Comparison of ENCODE assay signal across 18 cellular contexts in the genomic region with DNA sequence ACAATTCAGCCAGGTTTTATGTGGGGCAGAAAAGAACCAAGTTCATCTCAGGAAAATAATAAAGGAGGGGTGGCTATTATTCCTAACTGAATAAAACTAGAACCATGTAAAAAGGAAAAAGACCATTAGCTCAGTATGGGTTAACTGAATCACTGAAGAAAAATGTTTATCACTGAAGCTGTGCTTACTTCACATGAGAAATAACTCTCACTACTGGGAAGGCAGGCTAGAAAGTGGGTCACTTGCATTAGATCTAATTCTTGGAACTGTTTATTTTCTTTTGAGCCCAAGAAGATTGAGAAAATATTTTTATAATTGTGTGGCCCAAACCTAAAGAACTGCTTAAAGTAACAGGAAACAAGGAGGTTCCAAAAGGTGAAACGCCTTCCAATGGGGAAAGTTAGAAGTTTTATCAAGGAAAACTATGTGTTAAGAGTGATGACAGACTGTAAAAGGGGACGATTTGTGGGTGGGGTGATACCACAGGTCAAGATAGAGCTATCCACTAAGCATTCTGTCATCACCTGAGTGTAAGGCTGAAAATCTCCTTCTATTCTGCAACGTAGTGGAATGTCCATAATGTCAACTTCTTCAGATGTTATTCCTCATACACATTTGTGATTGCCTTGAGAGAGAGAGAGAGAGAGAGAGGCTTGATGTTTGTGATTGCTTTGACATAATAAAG.
"Had no signal": no experiment of that assay in that cellular context is flagged by ENCODE, and none has a peak within 500 bp of the region (broad histone marks: within the 10 kb centered on the region; RNA-seq: fewer than 3 reads in every experiment).

No MANE protein-coding gene starts in this region.

- ATAC-seq: activated CD8-positive, alpha-beta memory T cell treated with anti-CD3 and anti-CD28 coated beads, Interleukin-2, amount 10 ng/mL, durations not matched to agents 7 days and 5 days; activated T-helper 17 cell treated with anti-CD3 and anti-CD28 coated beads, Interleukin-2, amount 50 U/mL, for 72 hours; gastroesophageal sphincter; heart right ventricle; naive thymus-derived CD4-positive, alpha-beta T cell had no signal

- H3K4me1 ChIP-seq: gastroesophageal sphincter, heart right ventricle, parathyroid adenoma, thyroid gland had no signal

- H3K4me3 ChIP-seq: dorsolateral prefrontal cortex, gastroesophageal sphincter, heart right ventricle, SK-N-MC, thyroid gland had no signal

- H2AFZ ChIP-seq: parathyroid adenoma had no signal

- H3K9ac ChIP-seq: parathyroid adenoma had no signal

- H3K36me3 ChIP-seq: gastroesophageal sphincter, heart right ventricle, thyroid gland had no signal

- H3K27me3 ChIP-seq: dorsolateral prefrontal cortex, gastroesophageal sphincter, heart right ventricle, thyroid gland had no signal

- H3K79me2 ChIP-seq: parathyroid adenoma had no signal

- H3K9me3 ChIP-seq: thyroid gland had no signal

- H3K27ac ChIP-seq: dorsolateral prefrontal cortex, gastroesophageal sphincter, heart right ventricle, parathyroid adenoma, SK-N-MC, thyroid gland had no signal

- DNase-seq: activated B cell treated with CpG ODN at 0.5 μM for 24 hours; activated CD4-positive, alpha-beta memory T cell treated with anti-CD3 and anti-CD28 coated beads for 36 hours; activated CD4-positive, alpha-beta T cell treated with anti-CD3 and anti-CD28 coated beads for 4 hours; activated CD8-positive, alpha-beta memory T cell treated with anti-CD3 and anti-CD28 coated beads, Interleukin-2, amount 10 ng/mL, durations not matched to agents 7 days and 5 days; activated naive CD4-positive, alpha-beta T cell treated with anti-CD3 and anti-CD28 coated beads for 36 hours; aorta; dorsolateral prefrontal cortex; endodermal cell; heart right ventricle; immature natural killer cell; naive thymus-derived CD4-positive, alpha-beta T cell; stimulated activated CD4-positive, alpha-beta T cell treated with anti-CD3 and anti-CD28 coated beads, Interleukin-2, amount 100 ng/mL, for 24 hours; stimulated activated naive CD4-positive, alpha-beta T cell treated with Interleukin-2 at 50 U/mL for 16 hours; thyroid gland had no signal
